Comparison of ENCODE assay signal across 1 cellular context in genomic region chr4:145939856-145940255, GRCh38.
A peak's percentile ranks its signal among the peaks of the same experiment; 100 is the strongest.
TF ChIP-seq lines count a peak whose summit lies in the region.

No MANE protein-coding gene starts in this region.

TF ChIP-seq in SK-N-SH, 30 proteins besides CTCF, POLR2A, EP300 and RAD21 (continued from another document):
- no peak for TF ChIP-seq RXRA (IDR thresholded peaks at IDR 0.05; ENCODE audit: borderline replicate concordance, low read depth)
- peak; percentile 71 for TF ChIP-seq FOSL2 (IDR thresholded peaks at IDR 0.05; ENCODE audit: borderline replicate concordance, low read depth)
- TF ChIP-seq IRF3 (IDR thresholded peaks at IDR 0.05; ENCODE audit: low read depth, low read length), result no peak
- TF ChIP-seq REST (IDR thresholded peaks at IDR 0.05; ENCODE audit: low read depth, low read length), result no peak
- TF ChIP-seq TCF12 (IDR thresholded peaks at IDR 0.05), result 0 out of 2 replicates have a peak, but pooled peaks have one; percentile 26
- no peak for TF ChIP-seq GATA2 (CRISPR knock-in tag; IDR thresholded peaks at IDR 0.05)
- peak; percentile 91 for TF ChIP-seq MEF2A (IDR thresholded peaks at IDR 0.05; ENCODE audit: borderline replicate concordance, low read depth)
- no peak for TF ChIP-seq TAF1 (IDR thresholded peaks at IDR 0.05; ENCODE audit: borderline replicate concordance, low read depth, low read length)
- no peak; the same call in 1 of the 2 replicates for TF ChIP-seq NFIC (IDR thresholded peaks at IDR 0.05; ENCODE audit: borderline replicate concordance)
- TF ChIP-seq FOXM1 (IDR thresholded peaks at IDR 0.05; ENCODE audit: low read depth), result no peak
- TF ChIP-seq RFX5 (IDR thresholded peaks at IDR 0.05; ENCODE audit: low read length), result no peak
- TF ChIP-seq JUND (IDR thresholded peaks at IDR 0.05), result peak; percentile 76
- TF ChIP-seq TEAD4 (IDR thresholded peaks at IDR 0.05; ENCODE audit: borderline replicate concordance, insufficient read depth), result 0 out of 2 replicates have a peak, but pooled peaks have one; percentile 33
- TF ChIP-seq POLR2AphosphoS5 (IDR thresholded peaks at IDR 0.05; ENCODE audit: low read depth, low read length), result no peak
- TF ChIP-seq USF1 (IDR thresholded peaks at IDR 0.05; ENCODE audit: borderline replicate concordance, low read depth), result no peak
TF ChIP-seq in SK-N-SH: peak in this region for 6.
